8 cellular contexts compared by ENCODE assay signal in the genomic region with DNA sequence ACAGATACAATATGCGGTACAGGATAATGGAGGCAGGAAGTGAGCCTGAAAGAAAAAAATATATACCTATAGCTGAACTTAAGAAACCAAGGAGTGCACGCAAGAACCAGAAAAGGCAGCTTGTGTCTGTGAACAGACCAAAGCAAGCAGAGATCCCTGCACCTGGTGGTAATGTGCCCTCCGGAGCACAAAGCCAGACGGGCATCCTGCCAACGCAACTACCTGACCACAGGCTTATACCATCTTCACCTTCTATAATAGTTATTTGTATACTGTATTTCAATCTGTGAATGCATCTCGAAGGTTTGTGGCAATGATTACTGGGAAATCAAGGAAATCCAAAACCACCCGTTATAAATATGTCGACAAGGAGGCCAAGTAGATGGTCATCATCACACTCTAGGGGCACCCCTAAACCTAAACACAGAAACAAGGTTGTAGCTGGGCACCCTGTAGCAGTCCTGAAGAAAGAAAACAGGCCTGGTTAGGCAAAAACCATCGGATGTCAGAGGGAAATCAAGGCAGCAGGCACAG. TPM values are rescaled to one million over a fixed set of nuclear protein-coding genes. Genes with fewer than 3 reads are reported as not detected.
A peak's percentile ranks its signal among the peaks of the same experiment; 100 is the strongest.
DNase-seq lines count a peak whose midpoint lies in the region; ATAC-seq and TF ChIP-seq lines count a peak whose summit lies in the region.

No MANE protein-coding gene starts in this region.

- H3K4me1 Mint-ChIP-seq in natural killer cell treated with Interleukin-12 subunit alpha and Interleukin-12 subunit beta and Interleukin-15 and Interleukin-18, amount 100 ng/mL, for 72 hours (ENCODE audit: low read depth in 2 of 2): peaks cover 22 to 37% of the 10 kb centered on the region in 2 donors

- H3K36me3 ChIP-seq in thyroid gland: no peaks in the 10 kb centered on the region

- intact Hi-C loops in thyroid gland (cut with DNase I): no loop called here

- DNase-seq in NCI-H1417 (lab: John Stamatoyannopoulos, UW) (peak; percentile 72 to 87 (median 76)), NCI-H1417 treated with DMSO at 0.1 percent for 48 hours (lab: John Stamatoyannopoulos, UW) (no peak), NCI-H2196 (lab: John Stamatoyannopoulos, UW; ENCODE audit: unreplicated experiment) (peak; percentile 49), epithelial cell of proximal tubule (ENCODE audit: low read depth) (no peak), thyroid gland (peak; percentile 66 to 74)
- peak; percentile 79 for DNase-seq in activated CD8-positive, alpha-beta memory T cell treated with anti-CD3 and anti-CD28 coated beads for 24 hours
- no peak for DNase-seq in natural killer cell treated with Interleukin-12 subunit alpha and Interleukin-12 subunit beta and Interleukin-15 and Interleukin-18, amount 100 ng/mL, for 72 hours (ENCODE audit: low spot score)

- H3K27ac ChIP-seq in thyroid gland: peak overlapping the region; percentile 82 to 89 (median 85)

- peak; percentile 3 for ATAC-seq in HG02970 (IDR thresholded peaks at IDR 0.05; ENCODE audit: low FRiP score, unreplicated experiment)
- ATAC-seq in natural killer cell treated with Interleukin-12 subunit alpha and Interleukin-12 subunit beta and Interleukin-15 and Interleukin-18, amount 100 ng/mL, for 72 hours: peak in 1 of 2 donors; percentile 0

- 8 to 12% methylated on average over 9 of the region's 9 CpGs for WGBS in thyroid gland, 2 donors

- H3K9me3 Mint-ChIP-seq in natural killer cell treated with Interleukin-12 subunit alpha and Interleukin-12 subunit beta and Interleukin-15 and Interleukin-18, amount 100 ng/mL, for 72 hours: no peaks in the 10 kb centered on the region

- peaks cover 13% of the 10 kb centered on the region for H3K36me3 Mint-ChIP-seq in natural killer cell treated with Interleukin-12 subunit alpha and Interleukin-12 subunit beta and Interleukin-15 and Interleukin-18, amount 100 ng/mL, for 72 hours

- peak overlapping the region; percentile 91 to 93 for H3K27ac Mint-ChIP-seq in natural killer cell treated with Interleukin-12 subunit alpha and Interleukin-12 subunit beta and Interleukin-15 and Interleukin-18, amount 100 ng/mL, for 72 hours

- H3K4me1 ChIP-seq in thyroid gland: peaks cover 15 to 24% of the 10 kb centered on the region in 2 donors

- TF ChIP-seq POLR2A in thyroid gland (IDR thresholded peaks at IDR 0.05): no peak

- H3K4me3 Mint-ChIP-seq in natural killer cell treated with Interleukin-12 subunit alpha and Interleukin-12 subunit beta and Interleukin-15 and Interleukin-18, amount 100 ng/mL, for 72 hours: peak overlapping the region; percentile 97

- peak overlapping the region; percentile 85 for H3K4me3 ChIP-seq in epithelial cell of proximal tubule (ENCODE audit: low read depth, low read length)
- peak overlapping the region; percentile 65 to 82 (median 77) for H3K4me3 ChIP-seq in thyroid gland (replicated peaks in 1 of 3)

- TF ChIP-seq CTCF in epithelial cell of proximal tubule (conservative IDR thresholded peaks at IDR 0.05; ENCODE audit: low read depth, low read length) (no peak), thyroid gland (IDR thresholded peaks at IDR 0.05) (no peak)

- no peaks in the 10 kb centered on the region for H3K9me3 ChIP-seq in thyroid gland

- H3K27me3 ChIP-seq in thyroid gland: no peaks in the 10 kb centered on the region

- H3K27me3 Mint-ChIP-seq in natural killer cell treated with Interleukin-12 subunit alpha and Interleukin-12 subunit beta and Interleukin-15 and Interleukin-18, amount 100 ng/mL, for 72 hours: peaks cover 6 to 11% of the 10 kb centered on the region in 2 donors

RNA-seq across cellular contexts. Expression of a gene that starts 0.8 kb away (rescaled TPM):
- total RNA-seq in epithelial cell of proximal tubule (10.6 and 13.1 TPM in 2 replicates), thyroid gland (10 to 100 TPM; 33.1 to 49.9 (median 42.8) TPM)
- total RNA-seq in natural killer cell treated with Interleukin-12 subunit alpha and Interleukin-12 subunit beta and Interleukin-15 and Interleukin-18, amount 100 ng/mL, for 72 hours: 10 to 100 TPM in 1 of 2 donors, 1 to 10 TPM in 1; 9.1 to 11.2 TPM

Comparison
In these comparisons a context has a peak if more than half of its experiments do, and no peak if none do; other contexts are left out.
1. DNase-seq: peak in NCI-H1417 (3 of 3), NCI-H2196 (single experiment), activated CD8-positive, alpha-beta memory T cell treated with anti-CD3 and anti-CD28 coated beads for 24 hours (single experiment) and thyroid gland (2 of 2); none in NCI-H1417 treated with DMSO at 0.1 percent for 48 hours (single experiment), epithelial cell of proximal tubule (single experiment) and natural killer cell treated with Interleukin-12 subunit alpha and Interleukin-12 subunit beta and Interleukin-15 and Interleukin-18, amount 100 ng/mL, for 72 hours (single experiment).